ENCODE assay signal across 15 cellular contexts in the genomic region with DNA sequence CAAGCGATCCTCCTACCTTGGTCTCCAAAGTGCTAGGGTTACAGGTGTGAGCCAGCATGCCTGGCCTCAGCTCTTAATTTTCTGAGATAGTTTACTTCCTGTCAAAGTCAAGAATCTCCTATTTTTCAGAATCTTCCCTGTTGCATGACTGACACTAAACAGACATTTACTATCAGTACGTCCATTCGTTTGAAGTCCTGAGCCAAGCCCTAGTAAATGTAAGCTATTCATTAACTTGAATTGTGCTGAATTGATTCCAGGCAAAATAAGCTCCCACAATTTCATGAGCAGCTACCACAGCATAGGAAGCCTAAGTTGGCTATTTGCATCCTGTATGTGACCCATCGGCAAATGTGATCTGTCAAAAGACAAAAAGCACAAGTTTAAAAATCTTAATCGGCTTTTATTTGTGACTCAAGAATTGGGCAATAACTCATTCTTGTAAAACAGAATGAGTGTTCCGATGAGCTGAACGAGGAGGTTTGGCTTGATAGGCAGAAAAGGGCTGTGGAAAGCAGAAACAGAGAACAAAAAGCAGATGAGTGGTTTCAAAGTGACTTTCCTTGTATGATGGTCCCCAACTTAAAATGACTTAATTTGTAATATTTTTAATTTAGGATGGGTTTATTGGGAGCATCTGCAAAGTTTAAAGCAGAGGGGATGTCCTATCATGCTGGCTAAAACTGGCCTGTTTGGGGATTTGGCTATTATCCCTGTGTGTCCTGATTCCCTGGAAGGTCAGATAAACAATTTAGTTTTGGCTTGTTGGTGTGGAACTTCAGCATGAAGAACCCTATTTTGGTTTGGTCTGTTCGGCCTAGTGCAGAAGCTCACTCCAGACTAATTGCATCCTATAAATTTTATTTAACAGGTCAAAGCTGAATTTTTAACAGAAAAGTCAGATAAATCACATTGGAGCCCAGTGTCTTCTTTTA. TPM values are rescaled to one million over a fixed set of nuclear protein-coding genes. Genes with fewer than 3 reads are reported as not detected.
DNase-seq lines count a peak whose midpoint lies in the region; ATAC-seq and TF ChIP-seq lines count a peak whose summit lies in the region.
"Had no signal": no experiment of that assay in that cellular context is flagged by ENCODE, and none has a peak within 500 bp of the region (broad histone marks: within the 10 kb centered on the region; RNA-seq: fewer than 3 reads in every experiment).

No MANE protein-coding gene starts in this region.

- no peak overlapping the region for H3K9ac ChIP-seq in colonic mucosa (ENCODE audit: low read depth in 2 of 2, low read length in 2 of 2)
- H3K9ac ChIP-seq: BLaER1 treated with 17β-estradiol and CSF1 and Interleukin-3, amounts not matched to agents 10 nM and 100 nM had no signal

- no peak for ATAC-seq in GM21737 (IDR thresholded peaks at IDR 0.05; ENCODE audit: unreplicated experiment)
- ATAC-seq in HG03342 (IDR thresholded peaks at IDR 0.05; ENCODE audit: unreplicated experiment), result no peak
- ATAC-seq: activated CD8-positive, alpha-beta T cell treated with anti-CD3 and anti-CD28 coated beads for 36 hours had no signal

- H3K27ac ChIP-seq in colonic mucosa, result peak overlapping the region; percentile 30
- H3K27ac ChIP-seq in sigmoid colon, result peak overlapping the region; percentile 35 to 67 (median 56)
- H3K27ac ChIP-seq: BLaER1 treated with 17β-estradiol and CSF1 and Interleukin-3, amounts not matched to agents 10 nM and 100 nM; SJSA1 had no signal

- 15 to 57% methylated on average over 8 of the region's 8 CpGs for WGBS in sigmoid colon, 2 donors

- TF ChIP-seq EP300 in sigmoid colon (IDR thresholded peaks at IDR 0.05), result no peak

- H3K27me3 ChIP-seq in colonic mucosa (no peaks in the 10 kb centered on the region), sigmoid colon (no peaks in the 10 kb centered on the region)
- H3K27me3 ChIP-seq: BLaER1 treated with 17β-estradiol and CSF1 and Interleukin-3, amounts not matched to agents 10 nM and 100 nM; SJSA1; spleen had no signal

- no peak for TF ChIP-seq POLR2A in sigmoid colon (IDR thresholded peaks at IDR 0.05)

- intact Hi-C loops in colonic mucosa (cut with DNase I) (no loop called here), sigmoid colon (cut with DNase I) (no loop called here)

- H3K36me3 ChIP-seq in colonic mucosa, result no peaks in the 10 kb centered on the region
- H3K36me3 ChIP-seq in sigmoid colon, result no peaks in the 10 kb centered on the region
- H3K36me3 ChIP-seq: BLaER1 treated with 17β-estradiol and CSF1 and Interleukin-3, amounts not matched to agents 10 nM and 100 nM; SJSA1; spleen had no signal

- no peaks in the 10 kb centered on the region for H3K9me3 ChIP-seq in colonic mucosa
- no peaks in the 10 kb centered on the region for H3K9me3 ChIP-seq in sigmoid colon
- H3K9me3 ChIP-seq: BLaER1 treated with 17β-estradiol and CSF1 and Interleukin-3, amounts not matched to agents 10 nM and 100 nM; SJSA1; spleen had no signal

- H3K4me3 ChIP-seq in colonic mucosa (no peak overlapping the region), sigmoid colon (no peak overlapping the region)
- H3K4me3 ChIP-seq: BLaER1 treated with 17β-estradiol and CSF1 and Interleukin-3, amounts not matched to agents 10 nM and 100 nM; SJSA1; spleen had no signal

- DNase-seq in HuH-7 (ENCODE audit: low spot score), result peak; percentile 26
- no peak for DNase-seq in colonic mucosa
- peak; percentile 6 for DNase-seq in kidney glomerular epithelial cell (lab: John Stamatoyannopoulos, UW)
- no peak for DNase-seq in sigmoid colon
- no peak for DNase-seq in NCI-H1694 (lab: John Stamatoyannopoulos, UW)
- DNase-seq in DMS114 treated with DMSO at 0.1 percent for 48 hours (lab: John Stamatoyannopoulos, UW; ENCODE audit: unreplicated experiment), result no peak
- DNase-seq: activated CD8-positive, alpha-beta T cell treated with anti-CD3 and anti-CD28 coated beads for 36 hours; DMS53; erythroblast; NCI-H1092; spleen had no signal

- TF ChIP-seq CTCF in colonic mucosa (IDR thresholded peaks at IDR 0.05), result no peak
- TF ChIP-seq CTCF in sigmoid colon (IDR thresholded peaks at IDR 0.05), result no peak

- no peaks in the 10 kb centered on the region for H3K4me1 ChIP-seq in colonic mucosa
- peaks cover 0 to 20% (median 18%) of the 10 kb centered on the region in 4 donors for H3K4me1 ChIP-seq in sigmoid colon
- H3K4me1 ChIP-seq: SJSA1, spleen had no signal

RNA-seq across cellular contexts. Expression of a gene that starts 14.2 kb away (rescaled TPM):
- total RNA-seq in colonic mucosa (1 to 10 TPM; 2.4 to 4.3 TPM), sigmoid colon (1 to 10 TPM; 3.8 to 8.6 (median 7.8) TPM)
- 1 to 10 TPM in 1 of 3 donors, under 1 TPM in 2; 0.60 to 7.2 (median 0.92) TPM for polyA plus RNA-seq in sigmoid colon
- total RNA-seq: SJSA1 had no signal

RNA-seq across cellular contexts. Expression of a gene that starts 38.2 kb away (rescaled TPM):
- total RNA-seq in colonic mucosa (10 to 100 TPM; 22.2 to 56.0 TPM), sigmoid colon (100 to 1,000 TPM; 189 to 324 (median 195) TPM)
- 10 to 100 TPM in 2 of 3 donors, 1 to 10 TPM in 1; 9.9 to 52.2 (median 42.0) TPM for polyA plus RNA-seq in sigmoid colon

RNA-seq across cellular contexts. Expression of a gene that starts 46.9 kb away (rescaled TPM):
- total RNA-seq in colonic mucosa (10 to 100 TPM; 36.6 to 37.9 TPM), sigmoid colon (10 to 100 TPM; 22.4 to 45.7 (median 29.5) TPM)
- 10 to 100 TPM; 18.3 to 35.9 (median 22.8) TPM for polyA plus RNA-seq in sigmoid colon

Comparison
In these comparisons a context has a peak if more than half of its experiments do, and no peak if none do; other contexts are left out.
1. DNase-seq: peak in HuH-7 (single experiment) and kidney glomerular epithelial cell (single experiment); none in colonic mucosa (single experiment), sigmoid colon (single experiment), NCI-H1694 (single experiment) and DMS114 treated with DMSO at 0.1 percent for 48 hours (single experiment).